In genomic region chr15:74540761-74541493, GRCh38 we compare ENCODE assay signal across 8 cellular contexts. TPM values are rescaled to one million over a fixed set of nuclear protein-coding genes. Genes with fewer than 3 reads are reported as not detected.
DNase-seq lines count a peak whose midpoint lies in the region; ATAC-seq, FAIRE-seq and TF ChIP-seq lines count a peak whose summit lies in the region.

TSS of gene ARID3B (plus strand) at chr15:74541220. CDS start at chr15:74543937, 2,717 bp downstream.

- ATAC-seq in GM19025 (IDR thresholded peaks at IDR 0.05; ENCODE audit: low read depth, unreplicated experiment) (peak; percentile 82), HG03196 (IDR thresholded peaks at IDR 0.05; ENCODE audit: unreplicated experiment) (peak; percentile 75), WTC11 (peak; percentile 95)

- H3K36me3 ChIP-seq in bronchial epithelial cell (ENCODE audit: control insufficient read depth, insufficient read depth, low read length) (peaks cover 2% of the 10 kb centered on the region), smooth muscle cell (ENCODE audit: low read depth) (no peaks in the 10 kb centered on the region)

- H3K27me3 Mint-ChIP-seq in WTC11 (ENCODE audit: low read depth) (no peaks in the 10 kb centered on the region; the same call in 1 of the 2 replicates), immature natural killer cell (ENCODE audit: low read depth in 3 of 3) (peaks cover 9 to 13% (median 10%) of the 10 kb centered on the region in 3 donors)

- H3K9me3 Mint-ChIP-seq in WTC11 (no peaks in the 10 kb centered on the region), immature natural killer cell (no peaks in the 10 kb centered on the region)

- H3K36me3 Mint-ChIP-seq in WTC11 (peaks cover 28% of the 10 kb centered on the region), immature natural killer cell (peaks cover 0 to 3% (median 0%) of the 10 kb centered on the region in 3 donors)

- peaks cover 41% of the 10 kb centered on the region for H4K20me1 ChIP-seq in smooth muscle cell (ENCODE audit: low read depth)

- no peak for FAIRE-seq in bronchial epithelial cell (lab: Jason Lieb, UNC)

- H3K79me2 ChIP-seq in smooth muscle cell (ENCODE audit: low read depth) = peaks cover 7% of the 10 kb centered on the region

- H3K4me3 Mint-ChIP-seq in WTC11 = peak within 1 kb of the TSS; percentile 98
- H3K4me3 Mint-ChIP-seq in immature natural killer cell = peak within 1 kb of the TSS; percentile 93 to 99 (median 97)

- peak; percentile 87 for DNase-seq in AG09309 (ENCODE audit: low read depth)
- DNase-seq in NCI-H345 (lab: John Stamatoyannopoulos, UW) = peak; percentile 96
- peak; percentile 98 for DNase-seq in WTC11 (ENCODE audit: low spot score)
- peak; percentile 93 for DNase-seq in bronchial epithelial cell (ENCODE audit: low read depth)
- DNase-seq in immature natural killer cell = peak; percentile 90 to 94 (median 94)
- DNase-seq in smooth muscle cell (lab: John Stamatoyannopoulos, UW; ENCODE audit: unreplicated experiment) = peak; percentile 91

- CTCF ChIA-PET in WTC11 (lab: Charles Lee) = interaction anchor here (0.6 to 2.0 kb wide), 15 partner anchors 9 to 361 kb away, joined by 3 to 9 read pairs (median 4); partner anchors contain the start of gene UBL7

- no peak for TF ChIP-seq CTCF in AG09309 (IDR thresholded peaks at IDR 0.05; ENCODE audit: control insufficient read depth, insufficient read depth, low read depth, low read length, missing control alignments)
- TF ChIP-seq CTCF in WTC11 (IDR thresholded peaks at IDR 0.05) = no peak
- no peak for TF ChIP-seq CTCF in bronchial epithelial cell (IDR thresholded peaks at IDR 0.05; ENCODE audit: insufficient read depth, low read length, severe bottlenecking)
- TF ChIP-seq CTCF in smooth muscle cell (IDR thresholded peaks at IDR 0.05; ENCODE audit: borderline replicate concordance, insufficient read depth, poor library complexity, severe bottlenecking) = no peak

- H3K4me3 ChIP-seq in AG09309 (ENCODE audit: control insufficient read depth, low read depth, low read length) (peak within 1 kb of the TSS; percentile 69), bronchial epithelial cell (ENCODE audit: low read depth, low read length) (peak within 1 kb of the TSS; percentile 85), smooth muscle cell (peak within 1 kb of the TSS; percentile 95)

- H3K4me2 ChIP-seq in smooth muscle cell = peak within 1 kb of the TSS; percentile 96

- H3K27me3 ChIP-seq in bronchial epithelial cell (ENCODE audit: control insufficient read depth, insufficient read depth, low read length) (no peaks in the 10 kb centered on the region), smooth muscle cell (ENCODE audit: low read depth) (no peaks in the 10 kb centered on the region)

- H2AFZ ChIP-seq in smooth muscle cell (ENCODE audit: low read depth) = peak within 1 kb of the TSS; percentile 81

- H3F3A ChIP-seq in smooth muscle cell (ENCODE audit: low read depth) = peaks cover 32% of the 10 kb centered on the region

- POLR2A ChIA-PET in WTC11 (lab: Charles Lee) = interaction anchor here (0.6 to 1.7 kb wide), 10 partner anchors 9 to 913 kb away, joined by 3 to 9 read pairs (median 4); partner anchors contain the start of genes CLK3 and UBL7

- H3K4me1 Mint-ChIP-seq in WTC11 (peaks cover 48% of the 10 kb centered on the region), immature natural killer cell (peaks cover 56 to 60% of the 10 kb centered on the region in 2 donors)

- H3K27ac Mint-ChIP-seq in WTC11 (peak within 1 kb of the TSS; percentile 97), immature natural killer cell (peak within 1 kb of the TSS; percentile 88 to 98 (median 97))

- under 1% methylated on average over 51 of the region's 73 CpGs for WGBS in smooth muscle cell (ENCODE audit: low lambda C conversion rate)

- peak within 1 kb of the TSS; percentile 84 for H3K9ac ChIP-seq in smooth muscle cell (ENCODE audit: low read depth)

- H3K27ac ChIP-seq in smooth muscle cell (ENCODE audit: low read depth) = peak within 1 kb of the TSS; percentile 76

- peaks cover 25% of the 10 kb centered on the region for H3K4me1 ChIP-seq in smooth muscle cell (ENCODE audit: low read depth)

- H3K9me3 ChIP-seq in smooth muscle cell (replicated peaks; ENCODE audit: low read depth) = no peaks in the 10 kb centered on the region

TF ChIP-seq in WTC11, 78 proteins besides CTCF, POLR2A, EP300 and RAD21 (continues in another document):
- no peak for TF ChIP-seq ZNF263 (CRISPR knock-in tag; IDR thresholded peaks at IDR 0.05; ENCODE audit: low read depth)
- TF ChIP-seq ZNF121 (CRISPR knock-in tag; IDR thresholded peaks at IDR 0.05) = no peak
- no peak for TF ChIP-seq CDX4 (CRISPR knock-in tag; IDR thresholded peaks at IDR 0.05; ENCODE audit: borderline replicate concordance)
- no peak for TF ChIP-seq SMAD4 (CRISPR knock-in tag; IDR thresholded peaks at IDR 0.05)
- peak; percentile 59 for TF ChIP-seq NFYB (CRISPR knock-in tag; conservative IDR thresholded peaks at IDR 0.05; ENCODE audit: low read depth)
- TF ChIP-seq FOXP1 (CRISPR knock-in tag; IDR thresholded peaks at IDR 0.05; ENCODE audit: borderline replicate concordance) = no peak
- peak; percentile 61; the same call in 1 of the 2 replicates for TF ChIP-seq ELF4 (CRISPR knock-in tag; IDR thresholded peaks at IDR 0.05; ENCODE audit: low read depth)
- TF ChIP-seq FOXK1 (CRISPR knock-in tag; IDR thresholded peaks at IDR 0.05) = peak; percentile 13
- TF ChIP-seq E2F5 (CRISPR knock-in tag; IDR thresholded peaks at IDR 0.05) = no peak
- TF ChIP-seq TEAD1 (CRISPR knock-in tag; IDR thresholded peaks at IDR 0.05) = no peak
- TF ChIP-seq ERG (CRISPR knock-in tag; IDR thresholded peaks at IDR 0.05) = no peak
- TF ChIP-seq SP1 (CRISPR knock-in tag; conservative IDR thresholded peaks at IDR 0.05) = peak; percentile 50; the same call in 1 of the 2 replicates
- no peak for TF ChIP-seq IRF2 (CRISPR knock-in tag; IDR thresholded peaks at IDR 0.05; ENCODE audit: borderline replicate concordance, low read depth)
- TF ChIP-seq ESRRA (CRISPR knock-in tag; IDR thresholded peaks at IDR 0.05; ENCODE audit: borderline replicate concordance) = no peak
- no peak for TF ChIP-seq JUN (CRISPR knock-in tag; IDR thresholded peaks at IDR 0.05)
- TF ChIP-seq ZBTB21 (CRISPR knock-in tag; IDR thresholded peaks at IDR 0.05; ENCODE audit: borderline replicate concordance) = no peak
- peak; percentile 45; the same call in 1 of the 2 replicates for TF ChIP-seq GABPB1 (CRISPR knock-in tag; IDR thresholded peaks at IDR 0.05)
- TF ChIP-seq ZNF232 (CRISPR knock-in tag; IDR thresholded peaks at IDR 0.05) = no peak
- no peak for TF ChIP-seq ZNF671 (CRISPR knock-in tag; IDR thresholded peaks at IDR 0.05)
- TF ChIP-seq KAT7 (CRISPR knock-in tag; IDR thresholded peaks at IDR 0.05; ENCODE audit: borderline replicate concordance) = 0 out of 2 replicates have a peak, but pooled peaks have one; percentile 17
- 0 out of 2 replicates have a peak, but pooled peaks have one; percentile 10 for TF ChIP-seq SMAD3 (CRISPR knock-in tag; IDR thresholded peaks at IDR 0.05; ENCODE audit: borderline replicate concordance)
- TF ChIP-seq NFE2L1 (CRISPR knock-in tag; IDR thresholded peaks at IDR 0.05) = no peak
- no peak for TF ChIP-seq E2F1 (CRISPR knock-in tag; IDR thresholded peaks at IDR 0.05)
- TF ChIP-seq NR2C2 (CRISPR knock-in tag; IDR thresholded peaks at IDR 0.05) = no peak
- TF ChIP-seq EMX1 (CRISPR knock-in tag; IDR thresholded peaks at IDR 0.05) = no peak
- no peak for TF ChIP-seq HMGA2 (CRISPR knock-in tag; IDR thresholded peaks at IDR 0.05)

RNA-seq across cellular contexts. Expression of gene ARID3B, which starts in this region (rescaled TPM):
- total RNA-seq in WTC11 (2021) (122 to 133 TPM (median 124 TPM) in 3 replicates), bronchial epithelial cell (3.4 and 4.7 TPM in 2 replicates), smooth muscle cell (7.2 and 7.3 TPM in 2 replicates)
- polyA plus RNA-seq in immature natural killer cell (10 to 100 TPM in 1 of 3 donors, 1 to 10 TPM in 2; 3.2 to 17.3 (median 6.6) TPM), smooth muscle cell (7.7 and 17.9 TPM in 2 replicates)

Comparison
In these comparisons a context has a peak if more than half of its experiments do, and no peak if none do; other contexts are left out.
1. Peak in every context shown above with its lines: DNase-seq, ATAC-seq, H3K4me3 ChIP-seq and H3K27ac ChIP-seq.
2. RNA of gene ARID3B (total RNA-seq): 122 to 133 TPM in WTC11; 7.2 to 7.3 TPM in smooth muscle cell and 3.4 to 4.7 TPM in bronchial epithelial cell; every median in the first group is over 10 times any median in the second.